In genomic region chr16:66754211-66754610, GRCh38 we compare ENCODE assay signal across 7 cellular contexts. TPM values are rescaled to one million over a fixed set of nuclear protein-coding genes. Genes with fewer than 3 reads are reported as not detected.
"Had no signal": no experiment of that assay in that cellular context is flagged by ENCODE, and none has a peak within 500 bp of the region (broad histone marks: within the 10 kb centered on the region; RNA-seq: fewer than 3 reads in every experiment).

No MANE protein-coding gene starts in this region.

- ATAC-seq: GM12878 had no signal

- FAIRE-seq: GM12892, GM18507, GM19239 had no signal

- H3K4me3 ChIP-seq: GM12878 had no signal

- DNase-seq: GDM1, GF-D8 had no signal

RNA-seq across cellular contexts. Expression of gene TERB1, which starts 47.2 kb away (rescaled TPM):
- total RNA-seq: G401 had no signal
